Comparison of ENCODE assay signal across 1 cellular context in genomic region chr11:120331301-120331966, GRCh38.
TF ChIP-seq lines count a peak whose summit lies in the region.

No MANE protein-coding gene starts in this region.

TF ChIP-seq in HEK293, 187 proteins besides CTCF, POLR2A, EP300 and RAD21 (continued from another document):
- no peak for TF ChIP-seq BCL6B (tag by site-specific recombination; IDR thresholded peaks at IDR 0.05)
- no peak for TF ChIP-seq ZNF488 (tag by site-specific recombination; IDR thresholded peaks at IDR 0.05)
- no peak for TF ChIP-seq ZNF670 (tag by site-specific recombination; IDR thresholded peaks at IDR 0.05; ENCODE audit: low read depth)
- no peak for TF ChIP-seq ZNF274 (IDR thresholded peaks at IDR 0.05; ENCODE audit: low read length)
- no peak for TF ChIP-seq ZNF274 (tag by site-specific recombination; IDR thresholded peaks at IDR 0.05; ENCODE audit: borderline replicate concordance)
- TF ChIP-seq ZBTB20 (tag by site-specific recombination; IDR thresholded peaks at IDR 0.05) = no peak
- no peak for TF ChIP-seq ZFP3 (tag by site-specific recombination; IDR thresholded peaks at IDR 0.05; ENCODE audit: low read depth)
- TF ChIP-seq BCL11B (tag by site-specific recombination; IDR thresholded peaks at IDR 0.05; ENCODE audit: low read depth) = no peak
- TF ChIP-seq ZBTB7A (tag by site-specific recombination; IDR thresholded peaks at IDR 0.05; ENCODE audit: low read depth) = no peak
- no peak for TF ChIP-seq PRDM4 (tag by site-specific recombination; IDR thresholded peaks at IDR 0.05)
- TF ChIP-seq, protein P1, sequence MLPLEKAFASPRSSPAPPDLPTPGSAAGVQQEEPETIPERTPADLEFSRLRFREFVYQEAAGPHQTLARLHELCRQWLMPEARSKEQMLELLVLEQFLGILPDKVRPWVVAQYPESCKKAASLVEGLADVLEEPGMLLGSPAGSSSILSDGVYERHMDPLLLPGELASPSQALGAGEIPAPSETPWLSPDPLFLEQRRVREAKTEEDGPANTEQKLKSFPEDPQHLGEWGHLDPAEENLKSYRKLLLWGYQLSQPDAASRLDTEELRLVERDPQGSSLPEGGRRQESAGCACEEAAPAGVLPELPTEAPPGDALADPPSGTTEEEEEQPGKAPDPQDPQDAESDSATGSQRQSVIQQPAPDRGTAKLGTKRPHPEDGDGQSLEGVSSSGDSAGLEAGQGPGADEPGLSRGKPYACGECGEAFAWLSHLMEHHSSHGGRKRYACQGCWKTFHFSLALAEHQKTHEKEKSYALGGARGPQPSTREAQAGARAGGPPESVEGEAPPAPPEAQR (tag by site-specific recombination; IDR thresholded peaks at IDR 0.05) = no peak
- no peak for TF ChIP-seq ZNF76 (tag by site-specific recombination; IDR thresholded peaks at IDR 0.05; ENCODE audit: borderline replicate concordance, low read depth)
- no peak for TF ChIP-seq ZNF571 (tag by site-specific recombination; IDR thresholded peaks at IDR 0.05)
- no peak for TF ChIP-seq ZNF837 (tag by site-specific recombination; IDR thresholded peaks at IDR 0.05)
- no peak for TF ChIP-seq ZNF202 (tag by site-specific recombination; IDR thresholded peaks at IDR 0.05; ENCODE audit: borderline replicate concordance)
- no peak for TF ChIP-seq ZNF626 (tag by site-specific recombination; IDR thresholded peaks at IDR 0.05)
- TF ChIP-seq ZNF510 (tag by site-specific recombination; IDR thresholded peaks at IDR 0.05; ENCODE audit: insufficient replicate concordance) = no peak
- no peak for TF ChIP-seq GLIS1 (tag by site-specific recombination; IDR thresholded peaks at IDR 0.05)
- TF ChIP-seq, protein P2, sequence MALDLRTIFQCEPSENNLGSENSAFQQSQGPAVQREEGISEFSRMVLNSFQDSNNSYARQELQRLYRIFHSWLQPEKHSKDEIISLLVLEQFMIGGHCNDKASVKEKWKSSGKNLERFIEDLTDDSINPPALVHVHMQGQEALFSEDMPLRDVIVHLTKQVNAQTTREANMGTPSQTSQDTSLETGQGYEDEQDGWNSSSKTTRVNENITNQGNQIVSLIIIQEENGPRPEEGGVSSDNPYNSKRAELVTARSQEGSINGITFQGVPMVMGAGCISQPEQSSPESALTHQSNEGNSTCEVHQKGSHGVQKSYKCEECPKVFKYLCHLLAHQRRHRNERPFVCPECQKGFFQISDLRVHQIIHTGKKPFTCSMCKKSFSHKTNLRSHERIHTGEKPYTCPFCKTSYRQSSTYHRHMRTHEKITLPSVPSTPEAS (tag by site-specific recombination; IDR thresholded peaks at IDR 0.05) = no peak
- no peak for TF ChIP-seq ZNF416 (tag by site-specific recombination; IDR thresholded peaks at IDR 0.05)
- TF ChIP-seq, protein P3, sequence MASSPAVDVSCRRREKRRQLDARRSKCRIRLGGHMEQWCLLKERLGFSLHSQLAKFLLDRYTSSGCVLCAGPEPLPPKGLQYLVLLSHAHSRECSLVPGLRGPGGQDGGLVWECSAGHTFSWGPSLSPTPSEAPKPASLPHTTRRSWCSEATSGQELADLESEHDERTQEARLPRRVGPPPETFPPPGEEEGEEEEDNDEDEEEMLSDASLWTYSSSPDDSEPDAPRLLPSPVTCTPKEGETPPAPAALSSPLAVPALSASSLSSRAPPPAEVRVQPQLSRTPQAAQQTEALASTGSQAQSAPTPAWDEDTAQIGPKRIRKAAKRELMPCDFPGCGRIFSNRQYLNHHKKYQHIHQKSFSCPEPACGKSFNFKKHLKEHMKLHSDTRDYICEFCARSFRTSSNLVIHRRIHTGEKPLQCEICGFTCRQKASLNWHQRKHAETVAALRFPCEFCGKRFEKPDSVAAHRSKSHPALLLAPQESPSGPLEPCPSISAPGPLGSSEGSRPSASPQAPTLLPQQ (tag by site-specific recombination; IDR thresholded peaks at IDR 0.05) = no peak
- no peak for TF ChIP-seq ZSCAN30 (tag by site-specific recombination; IDR thresholded peaks at IDR 0.05)
- no peak for TF ChIP-seq ZNF549 (tag by site-specific recombination; IDR thresholded peaks at IDR 0.05)
- TF ChIP-seq, protein P4, sequence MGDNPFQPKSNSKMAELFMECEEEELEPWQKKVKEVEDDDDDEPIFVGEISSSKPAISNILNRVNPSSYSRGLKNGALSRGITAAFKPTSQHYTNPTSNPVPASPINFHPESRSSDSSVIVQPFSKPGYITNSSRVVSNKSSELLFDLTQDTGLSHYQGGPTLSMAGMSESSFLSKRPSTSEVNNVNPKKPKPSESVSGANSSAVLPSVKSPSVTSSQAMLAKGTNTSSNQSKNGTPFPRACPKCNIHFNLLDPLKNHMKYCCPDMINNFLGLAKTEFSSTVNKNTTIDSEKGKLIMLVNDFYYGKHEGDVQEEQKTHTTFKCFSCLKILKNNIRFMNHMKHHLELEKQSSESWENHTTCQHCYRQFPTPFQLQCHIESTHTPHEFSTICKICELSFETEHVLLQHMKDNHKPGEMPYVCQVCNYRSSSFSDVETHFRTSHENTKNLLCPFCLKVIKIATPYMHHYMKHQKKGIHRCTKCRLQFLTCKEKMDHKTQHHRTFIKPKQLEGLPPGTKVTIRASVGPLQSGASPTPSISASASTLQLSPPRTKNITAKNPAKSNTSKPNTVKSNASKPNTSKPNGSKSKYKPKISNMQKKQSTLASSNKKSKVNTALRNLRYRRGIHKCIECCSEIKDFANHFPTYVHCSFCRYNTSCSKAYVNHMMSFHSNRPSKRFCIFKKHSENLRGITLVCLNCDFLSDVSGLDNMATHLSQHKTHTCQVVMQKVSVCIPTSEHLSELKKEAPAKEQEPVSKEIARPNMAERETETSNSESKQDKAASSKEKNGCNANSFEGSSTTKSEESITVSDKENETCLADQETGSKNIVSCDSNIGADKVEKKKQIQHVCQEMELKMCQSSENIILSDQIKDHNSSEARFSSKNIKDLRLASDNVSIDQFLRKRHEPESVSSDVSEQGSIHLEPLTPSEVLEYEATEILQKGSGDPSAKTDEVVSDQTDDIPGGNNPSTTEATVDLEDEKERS (tag by site-specific recombination; IDR thresholded peaks at IDR 0.05) = no peak
- peak; percentile 38; the same call in 1 of the 2 replicates for TF ChIP-seq ZNF335 (tag by site-specific recombination; conservative IDR thresholded peaks at IDR 0.05)
- TF ChIP-seq MEIS1 (CRISPR knock-in tag; IDR thresholded peaks at IDR 0.05; ENCODE audit: borderline replicate concordance) = no peak
- TF ChIP-seq, protein P5, sequence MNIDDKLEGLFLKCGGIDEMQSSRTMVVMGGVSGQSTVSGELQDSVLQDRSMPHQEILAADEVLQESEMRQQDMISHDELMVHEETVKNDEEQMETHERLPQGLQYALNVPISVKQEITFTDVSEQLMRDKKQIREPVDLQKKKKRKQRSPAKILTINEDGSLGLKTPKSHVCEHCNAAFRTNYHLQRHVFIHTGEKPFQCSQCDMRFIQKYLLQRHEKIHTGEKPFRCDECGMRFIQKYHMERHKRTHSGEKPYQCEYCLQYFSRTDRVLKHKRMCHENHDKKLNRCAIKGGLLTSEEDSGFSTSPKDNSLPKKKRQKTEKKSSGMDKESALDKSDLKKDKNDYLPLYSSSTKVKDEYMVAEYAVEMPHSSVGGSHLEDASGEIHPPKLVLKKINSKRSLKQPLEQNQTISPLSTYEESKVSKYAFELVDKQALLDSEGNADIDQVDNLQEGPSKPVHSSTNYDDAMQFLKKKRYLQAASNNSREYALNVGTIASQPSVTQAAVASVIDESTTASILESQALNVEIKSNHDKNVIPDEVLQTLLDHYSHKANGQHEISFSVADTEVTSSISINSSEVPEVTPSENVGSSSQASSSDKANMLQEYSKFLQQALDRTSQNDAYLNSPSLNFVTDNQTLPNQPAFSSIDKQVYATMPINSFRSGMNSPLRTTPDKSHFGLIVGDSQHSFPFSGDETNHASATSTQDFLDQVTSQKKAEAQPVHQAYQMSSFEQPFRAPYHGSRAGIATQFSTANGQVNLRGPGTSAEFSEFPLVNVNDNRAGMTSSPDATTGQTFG (tag by site-specific recombination; IDR thresholded peaks at IDR 0.05; ENCODE audit: borderline replicate concordance) = no peak
- no peak for TF ChIP-seq ZNF664 (tag by site-specific recombination; IDR thresholded peaks at IDR 0.05)
- peak; percentile 69 for TF ChIP-seq SP7 (tag by site-specific recombination; IDR thresholded peaks at IDR 0.05)
- TF ChIP-seq ZIC2 (tag by site-specific recombination; IDR thresholded peaks at IDR 0.05) = no peak
- no peak for TF ChIP-seq ZNF423 (tag by site-specific recombination; IDR thresholded peaks at IDR 0.05)
- TF ChIP-seq REPIN1 (tag by site-specific recombination; IDR thresholded peaks at IDR 0.05; ENCODE audit: low read depth) = no peak
- TF ChIP-seq, protein P6, sequence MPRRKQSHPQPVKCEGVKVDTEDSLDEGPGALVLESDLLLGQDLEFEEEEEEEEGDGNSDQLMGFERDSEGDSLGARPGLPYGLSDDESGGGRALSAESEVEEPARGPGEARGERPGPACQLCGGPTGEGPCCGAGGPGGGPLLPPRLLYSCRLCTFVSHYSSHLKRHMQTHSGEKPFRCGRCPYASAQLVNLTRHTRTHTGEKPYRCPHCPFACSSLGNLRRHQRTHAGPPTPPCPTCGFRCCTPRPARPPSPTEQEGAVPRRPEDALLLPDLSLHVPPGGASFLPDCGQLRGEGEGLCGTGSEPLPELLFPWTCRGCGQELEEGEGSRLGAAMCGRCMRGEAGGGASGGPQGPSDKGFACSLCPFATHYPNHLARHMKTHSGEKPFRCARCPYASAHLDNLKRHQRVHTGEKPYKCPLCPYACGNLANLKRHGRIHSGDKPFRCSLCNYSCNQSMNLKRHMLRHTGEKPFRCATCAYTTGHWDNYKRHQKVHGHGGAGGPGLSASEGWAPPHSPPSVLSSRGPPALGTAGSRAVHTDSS (tag by site-specific recombination; IDR thresholded peaks at IDR 0.05) = no peak
- no peak for TF ChIP-seq ZFP37 (tag by site-specific recombination; IDR thresholded peaks at IDR 0.05)
- TF ChIP-seq ZNF23 (tag by site-specific recombination; IDR thresholded peaks at IDR 0.05; ENCODE audit: borderline replicate concordance) = no peak
- TF ChIP-seq ZNF324 (tag by site-specific recombination; IDR thresholded peaks at IDR 0.05) = no peak
- TF ChIP-seq, protein P7, sequence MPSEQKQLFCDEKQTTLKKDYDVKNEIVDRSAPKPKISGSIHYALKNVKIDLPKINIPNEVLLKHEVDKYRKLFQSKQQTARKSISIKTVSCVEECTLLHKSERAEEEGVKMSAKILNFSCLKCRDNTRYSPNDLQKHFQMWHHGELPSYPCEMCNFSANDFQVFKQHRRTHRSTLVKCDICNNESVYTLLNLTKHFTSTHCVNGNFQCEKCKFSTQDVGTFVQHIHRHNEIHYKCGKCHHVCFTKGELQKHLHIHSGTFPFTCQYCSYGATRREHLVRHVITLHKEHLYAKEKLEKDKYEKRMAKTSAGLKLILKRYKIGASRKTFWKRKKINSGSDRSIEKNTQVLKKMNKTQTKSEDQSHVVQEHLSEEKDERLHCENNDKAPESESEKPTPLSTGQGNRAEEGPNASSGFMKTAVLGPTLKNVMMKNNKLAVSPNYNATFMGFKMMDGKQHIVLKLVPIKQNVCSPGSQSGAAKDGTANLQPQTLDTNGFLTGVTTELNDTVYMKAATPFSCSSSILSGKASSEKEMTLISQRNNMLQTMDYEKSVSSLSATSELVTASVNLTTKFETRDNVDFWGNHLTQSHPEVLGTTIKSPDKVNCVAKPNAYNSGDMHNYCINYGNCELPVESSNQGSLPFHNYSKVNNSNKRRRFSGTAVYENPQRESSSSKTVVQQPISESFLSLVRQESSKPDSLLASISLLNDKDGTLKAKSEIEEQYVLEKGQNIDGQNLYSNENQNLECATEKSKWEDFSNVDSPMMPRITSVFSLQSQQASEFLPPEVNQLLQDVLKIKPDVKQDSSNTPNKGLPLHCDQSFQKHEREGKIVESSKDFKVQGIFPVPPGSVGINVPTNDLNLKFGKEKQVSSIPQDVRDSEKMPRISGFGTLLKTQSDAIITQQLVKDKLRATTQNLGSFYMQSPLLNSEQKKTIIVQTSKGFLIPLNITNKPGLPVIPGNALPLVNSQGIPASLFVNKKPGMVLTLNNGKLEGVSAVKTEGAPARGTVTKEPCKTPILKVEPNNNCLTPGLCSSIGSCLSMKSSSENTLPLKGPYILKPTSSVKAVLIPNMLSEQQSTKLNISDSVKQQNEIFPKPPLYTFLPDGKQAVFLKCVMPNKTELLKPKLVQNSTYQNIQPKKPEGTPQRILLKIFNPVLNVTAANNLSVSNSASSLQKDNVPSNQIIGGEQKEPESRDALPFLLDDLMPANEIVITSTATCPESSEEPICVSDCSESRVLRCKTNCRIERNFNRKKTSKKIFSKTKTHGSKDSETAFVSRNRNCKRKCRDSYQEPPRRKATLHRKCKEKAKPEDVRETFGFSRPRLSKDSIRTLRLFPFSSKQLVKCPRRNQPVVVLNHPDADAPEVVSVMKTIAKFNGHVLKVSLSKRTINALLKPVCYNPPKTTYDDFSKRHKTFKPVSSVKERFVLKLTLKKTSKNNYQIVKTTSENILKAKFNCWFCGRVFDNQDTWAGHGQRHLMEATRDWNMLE (tag by site-specific recombination; conservative IDR thresholded peaks at IDR 0.05; ENCODE audit: low read depth) = no peak
- no peak for TF ChIP-seq ZNF610 (tag by site-specific recombination; IDR thresholded peaks at IDR 0.05; ENCODE audit: borderline replicate concordance)
- no peak for TF ChIP-seq ZNF302 (tag by site-specific recombination; IDR thresholded peaks at IDR 0.05; ENCODE audit: low read depth)
- peak; percentile 40 for TF ChIP-seq ZXDB (tag by site-specific recombination; IDR thresholded peaks at IDR 0.05)
